In the genomic region with DNA sequence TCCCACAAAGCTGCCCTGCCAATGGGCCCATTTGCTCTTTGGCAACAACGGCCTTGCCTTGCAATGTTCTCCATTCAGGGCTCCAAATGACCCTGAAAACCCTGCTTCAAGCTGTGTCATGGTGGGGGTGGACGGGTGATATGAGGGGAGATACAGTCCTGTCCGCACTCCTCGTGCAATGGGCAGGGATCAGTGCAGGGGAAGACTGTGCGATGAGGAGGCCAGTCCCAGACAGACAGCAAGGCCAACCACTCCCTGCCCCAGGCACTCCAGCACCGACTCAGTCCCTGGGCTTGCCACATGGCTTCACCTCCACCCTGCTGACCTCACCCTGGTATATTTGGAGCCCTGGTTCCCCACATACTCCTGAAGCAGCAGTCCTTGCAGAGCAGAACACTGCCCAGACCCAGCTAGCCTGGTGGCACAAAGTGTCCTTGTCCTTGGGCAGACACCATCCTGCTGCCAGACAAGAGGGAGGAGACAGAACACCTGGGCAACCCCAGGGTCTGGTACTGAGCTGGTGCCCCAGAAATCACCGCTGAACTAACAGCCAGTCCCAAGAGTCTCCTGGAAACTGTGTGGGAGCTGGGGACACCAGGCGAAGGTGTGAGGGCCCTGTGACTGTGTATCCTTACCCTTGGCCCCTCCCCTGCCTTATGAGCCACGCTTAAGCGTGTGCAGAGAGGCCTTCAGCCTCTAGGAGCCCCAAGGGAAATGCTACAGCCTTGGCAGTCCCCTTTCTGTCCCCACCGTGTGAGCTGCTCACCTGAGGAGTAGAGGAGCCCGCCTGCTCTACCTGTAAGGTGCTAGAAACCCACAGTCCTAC, we compare ENCODE assay signal across 1 cellular context.
TF ChIP-seq lines count a peak whose summit lies in the region.

No MANE protein-coding gene starts in this region.

TF ChIP-seq in IMR-90, 13 proteins besides CTCF, POLR2A, EP300 and RAD21:
- no peak for TF ChIP-seq FOS (IDR thresholded peaks at IDR 0.05; ENCODE audit: low read depth, low read length)
- no peak for TF ChIP-seq RFX5 (IDR thresholded peaks at IDR 0.05; ENCODE audit: low read depth, low read length)
- TF ChIP-seq CHD1 (IDR thresholded peaks at IDR 0.05; ENCODE audit: low read depth, low read length): no peak
- TF ChIP-seq, protein P1, sequence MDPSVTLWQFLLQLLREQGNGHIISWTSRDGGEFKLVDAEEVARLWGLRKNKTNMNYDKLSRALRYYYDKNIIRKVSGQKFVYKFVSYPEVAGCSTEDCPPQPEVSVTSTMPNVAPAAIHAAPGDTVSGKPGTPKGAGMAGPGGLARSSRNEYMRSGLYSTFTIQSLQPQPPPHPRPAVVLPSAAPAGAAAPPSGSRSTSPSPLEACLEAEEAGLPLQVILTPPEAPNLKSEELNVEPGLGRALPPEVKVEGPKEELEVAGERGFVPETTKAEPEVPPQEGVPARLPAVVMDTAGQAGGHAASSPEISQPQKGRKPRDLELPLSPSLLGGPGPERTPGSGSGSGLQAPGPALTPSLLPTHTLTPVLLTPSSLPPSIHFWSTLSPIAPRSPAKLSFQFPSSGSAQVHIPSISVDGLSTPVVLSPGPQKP (IDR thresholded peaks at IDR 0.05; ENCODE audit: borderline replicate concordance, low read depth, low read length): no peak
- no peak for TF ChIP-seq RCOR1 (IDR thresholded peaks at IDR 0.05; ENCODE audit: insufficient replicate concordance, low read length)
- no peak for TF ChIP-seq MXI1 (IDR thresholded peaks at IDR 0.05; ENCODE audit: borderline replicate concordance, low read depth, low read length)
- TF ChIP-seq MAFK (IDR thresholded peaks at IDR 0.05; ENCODE audit: low read depth, low read length): no peak
- TF ChIP-seq NFE2L2 (IDR thresholded peaks at IDR 0.05; ENCODE audit: low read depth, low read length): no peak
- no peak for TF ChIP-seq SMC3 (IDR thresholded peaks at IDR 0.05; ENCODE audit: low read depth, low read length)
- TF ChIP-seq, protein P2, sequence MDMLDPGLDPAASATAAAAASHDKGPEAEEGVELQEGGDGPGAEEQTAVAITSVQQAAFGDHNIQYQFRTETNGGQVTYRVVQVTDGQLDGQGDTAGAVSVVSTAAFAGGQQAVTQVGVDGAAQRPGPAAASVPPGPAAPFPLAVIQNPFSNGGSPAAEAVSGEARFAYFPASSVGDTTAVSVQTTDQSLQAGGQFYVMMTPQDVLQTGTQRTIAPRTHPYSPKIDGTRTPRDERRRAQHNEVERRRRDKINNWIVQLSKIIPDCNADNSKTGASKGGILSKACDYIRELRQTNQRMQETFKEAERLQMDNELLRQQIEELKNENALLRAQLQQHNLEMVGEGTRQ (IDR thresholded peaks at IDR 0.05; ENCODE audit: low read depth, low read length): no peak
